ENCODE assay signal across 28 cellular contexts in genomic region chr9:126407125-126407870, GRCh38.
DNase-seq lines count a peak whose midpoint lies in the region; ATAC-seq and TF ChIP-seq lines count a peak whose summit lies in the region.
"Had no signal": no experiment of that assay in that cellular context is flagged by ENCODE, and none has a peak within 500 bp of the region (broad histone marks: within the 10 kb centered on the region; RNA-seq: fewer than 3 reads in every experiment).

No MANE protein-coding gene starts in this region.

- H3K27ac ChIP-seq in GM23338 (ENCODE audit: low read depth) (no peak overlapping the region), mesendoderm (ENCODE audit: low read depth, low read length) (no peak overlapping the region)
- H3K27ac ChIP-seq: adrenal gland, KMS-11, lower lobe of right lung, neutrophil, PC-9, SJCRH30, upper lobe of left lung had no signal

- H3K36me3 Mint-ChIP-seq in GM23338 (ENCODE audit: low read depth), result no peaks in the 10 kb centered on the region
- H3K36me3 Mint-ChIP-seq in stimulated activated naive B cell treated with anti-CD40 and anti-IgM and Interleukin-4, amounts not matched to agents 10 μg/mL and 1 μg/mL and 100 μg/mL, for 72 hours, result peaks cover 0 to 3% of the 10 kb centered on the region in 2 donors
- H3K36me3 Mint-ChIP-seq in stimulated activated effector memory CD8-positive, alpha-beta T cell treated with anti-CD3 and anti-CD28 coated beads, Interleukin-12 subunit alpha, Interleukin-12 subunit beta, amount 100 ng/mL, for 72 hours, result peaks cover 15% of the 10 kb centered on the region

- no peak overlapping the region for H3K4me3 ChIP-seq in GM23338
- H3K4me3 ChIP-seq in cardiac fibroblast (replicated peaks in 1 of 2; ENCODE audit: low read depth in 2 of 2, low read length in 2 of 2), result no peak overlapping the region
- H3K4me3 ChIP-seq in mesendoderm (ENCODE audit: low read length), result no peak overlapping the region
- H3K4me3 ChIP-seq: adrenal gland, lower lobe of right lung, PC-9, SJCRH30, upper lobe of left lung had no signal

- no peaks in the 10 kb centered on the region for H3K79me1 ChIP-seq in mesendoderm (ENCODE audit: low read length)

- H2BK15ac ChIP-seq in mesendoderm (replicated peaks; ENCODE audit: low read depth), result no peak overlapping the region

- H3K4me1 ChIP-seq in GM23338 (ENCODE audit: insufficient read depth) (peaks cover 32% of the 10 kb centered on the region), mesendoderm (ENCODE audit: control insufficient read depth, low read depth, low read length) (peaks cover 12% of the 10 kb centered on the region)
- H3K4me1 ChIP-seq: adrenal gland, lower lobe of right lung had no signal

- no peak overlapping the region for H3K18ac ChIP-seq in mesendoderm (ENCODE audit: low read length)

- H3K27ac Mint-ChIP-seq in GM23338, result no peak overlapping the region; the same call in 1 of the 2 replicates
- no peak overlapping the region for H3K27ac Mint-ChIP-seq in stimulated activated naive B cell treated with anti-CD40 and anti-IgM and Interleukin-4, amounts not matched to agents 10 μg/mL and 1 μg/mL and 100 μg/mL, for 72 hours
- H3K27ac Mint-ChIP-seq in stimulated activated effector memory CD8-positive, alpha-beta T cell treated with anti-CD3 and anti-CD28 coated beads, Interleukin-12 subunit alpha, Interleukin-12 subunit beta, amount 100 ng/mL, for 72 hours, result no peak overlapping the region
- H3K27ac Mint-ChIP-seq: stimulated activated naive CD8-positive, alpha-beta T cell treated with anti-CD3 and anti-CD28 coated beads, Interleukin-15, Interleukin-2, amounts not matched to agents 100 ng/mL and 50 ng/mL, for 24 hours had no signal

- H4K20me1 ChIP-seq in GM23338 (replicated peaks; ENCODE audit: insufficient read depth), result no peaks in the 10 kb centered on the region

- peak overlapping the region; percentile 11 for H3K56ac ChIP-seq in mesendoderm (ENCODE audit: low read length)

- H3K4me1 Mint-ChIP-seq in GM23338, result peaks cover 44% of the 10 kb centered on the region
- H3K4me1 Mint-ChIP-seq in stimulated activated naive B cell treated with anti-CD40 and anti-IgM and Interleukin-4, amounts not matched to agents 10 μg/mL and 1 μg/mL and 100 μg/mL, for 72 hours, result peaks cover 10 to 36% of the 10 kb centered on the region in 2 donors
- peaks cover 28% of the 10 kb centered on the region for H3K4me1 Mint-ChIP-seq in stimulated activated effector memory CD8-positive, alpha-beta T cell treated with anti-CD3 and anti-CD28 coated beads, Interleukin-12 subunit alpha, Interleukin-12 subunit beta, amount 100 ng/mL, for 72 hours

- no peak overlapping the region for H4K5ac ChIP-seq in mesendoderm (ENCODE audit: low read length)

- H3K4me2 ChIP-seq in GM23338, result peak overlapping the region; percentile 70
- H3K4me2 ChIP-seq in mesendoderm (ENCODE audit: low read length), result no peak overlapping the region
- H3K4me2 ChIP-seq: KMS-11, PC-9 had no signal

- H2BK5ac ChIP-seq in mesendoderm (ENCODE audit: low read length), result no peak overlapping the region

- H3K36me3 ChIP-seq in GM23338 (ENCODE audit: insufficient read depth), result no peaks in the 10 kb centered on the region
- H3K36me3 ChIP-seq in mesendoderm (ENCODE audit: control insufficient read depth, insufficient read depth, low read length), result no peaks in the 10 kb centered on the region

- H3K23ac ChIP-seq in mesendoderm (ENCODE audit: low read length), result no peak overlapping the region

- H3K9me2 ChIP-seq in GM23338 (ENCODE audit: insufficient read depth), result no peaks in the 10 kb centered on the region

- H3K9me3 Mint-ChIP-seq in GM23338, result no peaks in the 10 kb centered on the region
- H3K9me3 Mint-ChIP-seq in stimulated activated naive B cell treated with anti-CD40 and anti-IgM and Interleukin-4, amounts not matched to agents 10 μg/mL and 1 μg/mL and 100 μg/mL, for 72 hours, result no peaks in the 10 kb centered on the region
- H3K9me3 Mint-ChIP-seq in stimulated activated effector memory CD8-positive, alpha-beta T cell treated with anti-CD3 and anti-CD28 coated beads, Interleukin-12 subunit alpha, Interleukin-12 subunit beta, amount 100 ng/mL, for 72 hours, result no peaks in the 10 kb centered on the region
- H3K9me3 Mint-ChIP-seq: stimulated activated naive CD8-positive, alpha-beta T cell treated with anti-CD3 and anti-CD28 coated beads, Interleukin-15, Interleukin-2, amounts not matched to agents 100 ng/mL and 50 ng/mL, for 24 hours had no signal

- no peak overlapping the region for H2BK120ac ChIP-seq in mesendoderm (ENCODE audit: low read depth, low read length)

- peak; percentile 49 for ATAC-seq in GM23338
- ATAC-seq in GM21786 (IDR thresholded peaks at IDR 0.05; ENCODE audit: unreplicated experiment), result no peak
- no peak for ATAC-seq in stimulated activated naive B cell treated with anti-CD40 and anti-IgM and Interleukin-4, amounts not matched to agents 10 μg/mL and 1 μg/mL and 100 μg/mL, for 72 hours (replicated peaks)
- ATAC-seq in GM18868 (IDR thresholded peaks at IDR 0.05; ENCODE audit: unreplicated experiment), result no peak
- ATAC-seq in stimulated activated effector memory CD8-positive, alpha-beta T cell treated with anti-CD3 and anti-CD28 coated beads, Interleukin-12 subunit alpha, Interleukin-12 subunit beta, amount 100 ng/mL, for 72 hours, result no peak
- ATAC-seq: lower lobe of right lung had no signal

- H3K4ac ChIP-seq in mesendoderm (ENCODE audit: low read depth, low read length), result no peak overlapping the region

- TF ChIP-seq CTCF in GM23338 (conservative IDR thresholded peaks at IDR 0.05; ENCODE audit: low read depth in 2 of 2) (no peak), cardiac fibroblast (IDR thresholded peaks at IDR 0.05; ENCODE audit: low read depth, low read length) (no peak)

- no peaks in the 10 kb centered on the region for H3K27me3 ChIP-seq in GM23338 (ENCODE audit: insufficient read depth)
- no peaks in the 10 kb centered on the region for H3K27me3 ChIP-seq in mesendoderm (ENCODE audit: insufficient read depth, low read length, poor library complexity)
- H3K27me3 ChIP-seq: adrenal gland, neutrophil, SJCRH30, upper lobe of left lung had no signal

- H3F3A ChIP-seq in GM23338 (replicated peaks; ENCODE audit: low read depth), result no peaks in the 10 kb centered on the region

- no peak overlapping the region for H2AFZ ChIP-seq in GM23338
- H2AFZ ChIP-seq: PC-9 had no signal

- no peak overlapping the region for H2AK5ac ChIP-seq in mesendoderm (ENCODE audit: low read length)

- H3K4me3 Mint-ChIP-seq in GM23338, result peak overlapping the region; percentile 41; the same call in 1 of the 3 replicates
- no peak overlapping the region for H3K4me3 Mint-ChIP-seq in stimulated activated naive B cell treated with anti-CD40 and anti-IgM and Interleukin-4, amounts not matched to agents 10 μg/mL and 1 μg/mL and 100 μg/mL, for 72 hours
- H3K4me3 Mint-ChIP-seq in stimulated activated effector memory CD8-positive, alpha-beta T cell treated with anti-CD3 and anti-CD28 coated beads, Interleukin-12 subunit alpha, Interleukin-12 subunit beta, amount 100 ng/mL, for 72 hours, result no peak overlapping the region
- H3K4me3 Mint-ChIP-seq: stimulated activated naive CD8-positive, alpha-beta T cell treated with anti-CD3 and anti-CD28 coated beads, Interleukin-15, Interleukin-2, amounts not matched to agents 100 ng/mL and 50 ng/mL, for 24 hours had no signal

- no peak overlapping the region for H4K8ac ChIP-seq in mesendoderm (ENCODE audit: low read depth, low read length)

- H3K79me2 ChIP-seq in GM23338 (replicated peaks; ENCODE audit: insufficient read depth) (no peaks in the 10 kb centered on the region), mesendoderm (ENCODE audit: control insufficient read depth, insufficient read depth, low read length) (no peaks in the 10 kb centered on the region)

- no CpG with 5 or more reads among the region's 19 CpGs for WGBS in mesendoderm (ENCODE audit: extremely low coverage, insufficient coverage, low lambda C conversion rate)

- peaks cover 15% of the 10 kb centered on the region for H3K27me3 Mint-ChIP-seq in GM23338 (ENCODE audit: insufficient read depth, low read depth, poor library complexity)
- no peaks in the 10 kb centered on the region for H3K27me3 Mint-ChIP-seq in stimulated activated naive B cell treated with anti-CD40 and anti-IgM and Interleukin-4, amounts not matched to agents 10 μg/mL and 1 μg/mL and 100 μg/mL, for 72 hours
- H3K27me3 Mint-ChIP-seq: stimulated activated naive CD8-positive, alpha-beta T cell treated with anti-CD3 and anti-CD28 coated beads, Interleukin-15, Interleukin-2, amounts not matched to agents 100 ng/mL and 50 ng/mL, for 24 hours had no signal

- no peak overlapping the region for H3K9ac ChIP-seq in mesendoderm (ENCODE audit: low read length)
- H3K9ac ChIP-seq: KMS-11 had no signal

- peak; percentile 59 for DNase-seq in AG20443 (ENCODE audit: low spot score)
- peak; percentile 24 for DNase-seq in GM23338 (ENCODE audit: low spot score)
- DNase-seq in cardiac fibroblast (ENCODE audit: low read depth in 2 of 2), result peak; percentile 19 to 39
- DNase-seq in mesendoderm, result no peak
- no peak for DNase-seq in stimulated activated naive B cell treated with anti-CD40 and anti-IgM and Interleukin-4, amounts not matched to agents 10 μg/mL and 1 μg/mL and 100 μg/mL, for 72 hours
- no peak for DNase-seq in stimulated activated effector memory CD8-positive, alpha-beta T cell treated with anti-CD3 and anti-CD28 coated beads, Interleukin-12 subunit alpha, Interleukin-12 subunit beta, amount 100 ng/mL, for 72 hours (ENCODE audit: low spot score in 2 of 2)
- DNase-seq: ACHN; activated gamma-delta T cell treated with Interleukin-2 at 50 U/mL for 16 hours; activated T-cell treated with anti-CD3 and anti-CD28 coated beads, Interleukin-2, amount 50 U/mL, for 1 hour; adrenal gland; dermis blood vessel endothelial cell; HCEC 1CT; hypothalamus; lower lobe of right lung; MV-4-11; NCI-H1694 treated with DMSO at 0.1 percent for 48 hours; NCI-H226; PC-9; SJCRH30; small intestine; stimulated activated CD4-positive, alpha-beta T cell treated with anti-CD3 and anti-CD28 coated beads, Interleukin-2, amount 100 ng/mL, for 48 hours; T-helper 1 cell; upper lobe of left lung had no signal

TF ChIP-seq in GM23338, 12 proteins besides CTCF, POLR2A, EP300 and RAD21:
- no peak for TF ChIP-seq JUNB (IDR thresholded peaks at IDR 0.05; ENCODE audit: unreplicated experiment)
- TF ChIP-seq ZNF114 (CRISPR knock-in tag; IDR thresholded peaks at IDR 0.05), result no peak
- no peak for TF ChIP-seq EZH2 (IDR thresholded peaks at IDR 0.05; ENCODE audit: low read depth, unreplicated experiment)
- no peak for TF ChIP-seq ETS1 (IDR thresholded peaks at IDR 0.05)
- no peak for TF ChIP-seq NANOG (IDR thresholded peaks at IDR 0.05; ENCODE audit: borderline replicate concordance)
- no peak for TF ChIP-seq EZH2phosphoT487 (IDR thresholded peaks at IDR 0.05; ENCODE audit: unreplicated experiment)

Comparison
In these comparisons a context has a peak if more than half of its experiments do, and no peak if none do; other contexts are left out.
1. DNase-seq: peak in AG20443 (single experiment), GM23338 (single experiment) and cardiac fibroblast (2 of 2); none in mesendoderm (single experiment), stimulated activated naive B cell treated with anti-CD40 and anti-IgM and Interleukin-4, amounts not matched to agents 10 μg/mL and 1 μg/mL and 100 μg/mL, for 72 hours (single experiment) and stimulated activated effector memory CD8-positive, alpha-beta T cell treated with anti-CD3 and anti-CD28 coated beads, Interleukin-12 subunit alpha, Interleukin-12 subunit beta, amount 100 ng/mL, for 72 hours (0 of 2).